In genomic region chr15:67784057-67784781, GRCh38 we compare ENCODE assay signal across 9 cellular contexts. TPM values are rescaled to one million over a fixed set of nuclear protein-coding genes. Genes with fewer than 3 reads are reported as not detected.
A peak's percentile ranks its signal among the peaks of the same experiment; 100 is the strongest.
DNase-seq lines count a peak whose midpoint lies in the region; ATAC-seq and TF ChIP-seq lines count a peak whose summit lies in the region.
"Had no signal": no experiment of that assay in that cellular context is flagged by ENCODE, and none has a peak within 500 bp of the region (broad histone marks: within the 10 kb centered on the region; RNA-seq: fewer than 3 reads in every experiment).

No MANE protein-coding gene starts in this region.

- H3K27me3 ChIP-seq in left ventricle myocardium inferior (ENCODE audit: low read depth), result no peaks in the 10 kb centered on the region

- H3K4me1 Mint-ChIP-seq in activated naive CD8-positive, alpha-beta T cell (ENCODE audit: low read depth), result peaks cover 34% of the 10 kb centered on the region
- H3K4me1 Mint-ChIP-seq in activated naive CD8-positive, alpha-beta T cell treated with anti-CD3 and anti-CD28 coated beads for 36 hours, result peaks cover 22% of the 10 kb centered on the region
- H3K4me1 Mint-ChIP-seq in activated T-cell treated with anti-CD3 and anti-CD28 coated beads, Interleukin-2, amount 50 U/mL, for 4 hours (ENCODE audit: low read depth), result peaks cover 29% of the 10 kb centered on the region

- intact Hi-C loops in left ventricle myocardium inferior (cut with micrococcal nuclease), result no loop called here

- TF ChIP-seq CTCF in omental fat pad (IDR thresholded peaks at IDR 0.05) (no peak), left ventricle myocardium inferior (IDR thresholded peaks at IDR 0.05; ENCODE audit: borderline replicate concordance) (no peak)

- no peak overlapping the region for H3K27ac ChIP-seq in left ventricle myocardium inferior (replicated peaks)

- DNase-seq in activated naive CD8-positive, alpha-beta T cell treated with anti-CD3 and anti-CD28 coated beads for 36 hours, result no peak
- DNase-seq in NCI-H69 (lab: John Stamatoyannopoulos, UW) (peak; percentile 83), omental fat pad (ENCODE audit: low spot score) (no peak), left ventricle myocardium inferior (no peak)
- no peak for DNase-seq in activated T-cell treated with anti-CD3 and anti-CD28 coated beads, Interleukin-2, amount 50 U/mL, for 4 hours
- no peak for DNase-seq in activated CD4-positive, alpha-beta T cell treated with anti-CD3 and anti-CD28 coated beads for 1 hour

- peaks cover 4% of the 10 kb centered on the region for H3K36me3 Mint-ChIP-seq in activated naive CD8-positive, alpha-beta T cell
- H3K36me3 Mint-ChIP-seq in activated naive CD8-positive, alpha-beta T cell treated with anti-CD3 and anti-CD28 coated beads for 36 hours, result peaks cover 5% of the 10 kb centered on the region
- H3K36me3 Mint-ChIP-seq in activated T-cell treated with anti-CD3 and anti-CD28 coated beads, Interleukin-2, amount 50 U/mL, for 4 hours (ENCODE audit: insufficient read depth), result peaks cover 13% of the 10 kb centered on the region

- H3K9me3 ChIP-seq in left ventricle myocardium inferior (replicated peaks), result no peaks in the 10 kb centered on the region

- no peaks in the 10 kb centered on the region for H3K9me3 Mint-ChIP-seq in activated naive CD8-positive, alpha-beta T cell (ENCODE audit: low read depth)
- H3K9me3 Mint-ChIP-seq in activated naive CD8-positive, alpha-beta T cell treated with anti-CD3 and anti-CD28 coated beads for 36 hours, result no peaks in the 10 kb centered on the region
- no peaks in the 10 kb centered on the region for H3K9me3 Mint-ChIP-seq in activated T-cell treated with anti-CD3 and anti-CD28 coated beads, Interleukin-2, amount 50 U/mL, for 4 hours

- peak overlapping the region; percentile 38 for H3K27ac Mint-ChIP-seq in activated naive CD8-positive, alpha-beta T cell
- no peak overlapping the region for H3K27ac Mint-ChIP-seq in activated naive CD8-positive, alpha-beta T cell treated with anti-CD3 and anti-CD28 coated beads for 36 hours

- peak; percentile 59 for ATAC-seq in HG02973 (IDR thresholded peaks at IDR 0.05; ENCODE audit: unreplicated experiment)
- no peak for ATAC-seq in omental fat pad (ENCODE audit: low FRiP score)
- no peak for ATAC-seq in activated T-cell treated with anti-CD3 and anti-CD28 coated beads, Interleukin-2, amount 50 U/mL, for 4 hours

- no peak overlapping the region for H3K4me3 Mint-ChIP-seq in activated naive CD8-positive, alpha-beta T cell
- H3K4me3 Mint-ChIP-seq in activated naive CD8-positive, alpha-beta T cell treated with anti-CD3 and anti-CD28 coated beads for 36 hours, result no peak overlapping the region
- no peak overlapping the region for H3K4me3 Mint-ChIP-seq in activated T-cell treated with anti-CD3 and anti-CD28 coated beads, Interleukin-2, amount 50 U/mL, for 4 hours

- no peaks in the 10 kb centered on the region for H3K27me3 Mint-ChIP-seq in activated naive CD8-positive, alpha-beta T cell
- no peaks in the 10 kb centered on the region for H3K27me3 Mint-ChIP-seq in activated naive CD8-positive, alpha-beta T cell treated with anti-CD3 and anti-CD28 coated beads for 36 hours
- H3K27me3 Mint-ChIP-seq in activated T-cell treated with anti-CD3 and anti-CD28 coated beads, Interleukin-2, amount 50 U/mL, for 4 hours (ENCODE audit: low read depth), result no peaks in the 10 kb centered on the region

- no peaks in the 10 kb centered on the region for H3K4me1 ChIP-seq in left ventricle myocardium inferior

- H3K4me3 ChIP-seq in left ventricle myocardium inferior, result no peak overlapping the region

- peaks cover 26% of the 10 kb centered on the region for H3K36me3 ChIP-seq in left ventricle myocardium inferior

RNA-seq across cellular contexts. Expression of gene SKOR1, which starts 41.1 kb away (rescaled TPM):
- total RNA-seq in activated naive CD8-positive, alpha-beta T cell treated with anti-CD3 and anti-CD28 coated beads for 36 hours, result under 1 TPM; 0.16 to 0.30 TPM
- total RNA-seq in omental fat pad, result 1 to 10 TPM in 1 of 4 donors, under 1 TPM in 3; 0.19 to 1.1 (median 0.49) TPM
- 0.22 TPM for total RNA-seq in left ventricle myocardium inferior
- under 1 TPM; 0.15 to 0.34 (median 0.33) TPM for total RNA-seq in activated T-cell treated with anti-CD3 and anti-CD28 coated beads, Interleukin-2, amount 50 U/mL, for 4 hours
- total RNA-seq: glomerular endothelial cell had no signal

RNA-seq across cellular contexts. Expression of gene RNU6-1, which starts 55.6 kb away (rescaled TPM):
- not detected for total RNA-seq in activated naive CD8-positive, alpha-beta T cell treated with anti-CD3 and anti-CD28 coated beads for 36 hours
- not detected for total RNA-seq in omental fat pad
- not detected for total RNA-seq in left ventricle myocardium inferior
- total RNA-seq in activated T-cell treated with anti-CD3 and anti-CD28 coated beads, Interleukin-2, amount 50 U/mL, for 4 hours, result not detected
- total RNA-seq: glomerular endothelial cell had no signal
